9 cellular contexts compared by ENCODE assay signal in genomic region chr2:225041871-225042799, GRCh38. TPM values are rescaled to one million over a fixed set of nuclear protein-coding genes. Genes with fewer than 3 reads are reported as not detected.
DNase-seq lines count a peak whose midpoint lies in the region; ATAC-seq, FAIRE-seq and TF ChIP-seq lines count a peak whose summit lies in the region.
"Had no signal": no experiment of that assay in that cellular context is flagged by ENCODE, and none has a peak within 500 bp of the region (broad histone marks: within the 10 kb centered on the region; RNA-seq: fewer than 3 reads in every experiment).

TSS of gene DOCK10 (minus strand) at chr2:225042468. CDS start at chr2:225042374, 94 bp downstream.

- H3K9me3 Mint-ChIP-seq in T-helper 2 cell treated with Interferon-gamma antibody and Interleukin-4, amounts not matched to agents 5 μg/mL and 100 μg/mL, for 36 hours: no peaks in the 10 kb centered on the region

- intact Hi-C loops in body of pancreas (cut with DNase I): no loop called here

- H3K4me3 ChIP-seq in BLaER1 treated with 17β-estradiol and CSF1 and Interleukin-3, amounts not matched to agents 10 nM and 100 nM: peak within 1 kb of the TSS; percentile 75 to 93 (median 85)
- H3K4me3 ChIP-seq in body of pancreas (peak within 1 kb of the TSS in 1 of 2 donors; percentile 34), small intestine (ENCODE audit: low read depth in 1 of 2, low read length in 2 of 2) (peak within 1 kb of the TSS; percentile 66 to 80)

- peaks cover 0 to 14% (median 5%) of the 10 kb centered on the region in 11 experiments; a peak in 9 of 22 replicates for H4K20me1 ChIP-seq in BLaER1 treated with 17β-estradiol and CSF1 and Interleukin-3, amounts not matched to agents 10 nM and 100 nM

- peaks cover 18 to 32% (median 26%) of the 10 kb centered on the region in 10 experiments for H3K4me1 ChIP-seq in BLaER1 treated with 17β-estradiol and CSF1 and Interleukin-3, amounts not matched to agents 10 nM and 100 nM
- H3K4me1 ChIP-seq in body of pancreas (peaks cover 16% of the 10 kb centered on the region), small intestine (ENCODE audit: control insufficient read depth in 2 of 2, insufficient read depth in 1 of 2, low read depth in 1 of 2, low read length in 1 of 2) (peaks cover 0 to 3% of the 10 kb centered on the region in 2 donors)

- H3K9me3 ChIP-seq in BLaER1 treated with 17β-estradiol and CSF1 and Interleukin-3, amounts not matched to agents 10 nM and 100 nM (replicated peaks in 1 of 11): no peaks in the 10 kb centered on the region
- H3K9me3 ChIP-seq in body of pancreas (no peaks in the 10 kb centered on the region), small intestine (ENCODE audit: control insufficient read depth, low read depth) (no peaks in the 10 kb centered on the region)

- DNase-seq in GM19239 (ENCODE audit: insufficient read length, low spot score) (peak; percentile 44), body of pancreas (peak in 3 of 4 donors; percentile 9 to 39 (median 15)), iPS-NIHi11 (ENCODE audit: low spot score) (peak; percentile 68), small intestine (peak; percentile 8), G401 (ENCODE audit: low spot score) (no peak)
- DNase-seq in T-helper 2 cell treated with Interferon-gamma antibody and Interleukin-4, amounts not matched to agents 5 μg/mL and 100 μg/mL, for 36 hours (ENCODE audit: low spot score): peak; percentile 70

- peak within 1 kb of the TSS; percentile 81 to 97 (median 87) for H3K4me2 ChIP-seq in BLaER1 treated with 17β-estradiol and CSF1 and Interleukin-3, amounts not matched to agents 10 nM and 100 nM

- FAIRE-seq in GM19239 (lab: Jason Lieb, UNC) (peak; percentile 54), small intestine (lab: Jason Lieb, UNC) (no peak)

- peaks cover 30% of the 10 kb centered on the region for H3K27me3 Mint-ChIP-seq in T-helper 2 cell treated with Interferon-gamma antibody and Interleukin-4, amounts not matched to agents 5 μg/mL and 100 μg/mL, for 36 hours (ENCODE audit: low read depth)

- H3K36me3 Mint-ChIP-seq in T-helper 2 cell treated with Interferon-gamma antibody and Interleukin-4, amounts not matched to agents 5 μg/mL and 100 μg/mL, for 36 hours (ENCODE audit: low read depth): peaks cover 36% of the 10 kb centered on the region

- in situ Hi-C loops in G401 (cut with HindIII; ENCODE audit: low sequenced_read_pairs): no loop called here

- H3K36me3 ChIP-seq in BLaER1 treated with 17β-estradiol and CSF1 and Interleukin-3, amounts not matched to agents 10 nM and 100 nM: no peaks in the 10 kb centered on the region; a peak in 3 of 22 replicates
- H3K36me3 ChIP-seq in body of pancreas (replicated peaks in 1 of 2; ENCODE audit: insufficient read depth in 1 of 2, low read depth in 2 of 2): no peaks in the 10 kb centered on the region
- no peaks in the 10 kb centered on the region for H3K36me3 ChIP-seq in small intestine (ENCODE audit: control insufficient read depth in 2 of 2, insufficient read depth in 2 of 2, low read length in 2 of 2)

- TF ChIP-seq CTCF in body of pancreas (IDR thresholded peaks at IDR 0.05): no peak

- peaks cover 19 to 27% (median 22%) of the 10 kb centered on the region in 11 experiments; a peak in 19 of 22 replicates for H3K27me3 ChIP-seq in BLaER1 treated with 17β-estradiol and CSF1 and Interleukin-3, amounts not matched to agents 10 nM and 100 nM
- H3K27me3 ChIP-seq in body of pancreas (no peaks in the 10 kb centered on the region), small intestine (ENCODE audit: control insufficient read depth in 2 of 2, insufficient read depth in 2 of 2, low read length in 2 of 2) (peaks cover 0 to 3% of the 10 kb centered on the region in 2 donors)

- H3K4me3 Mint-ChIP-seq in T-helper 2 cell treated with Interferon-gamma antibody and Interleukin-4, amounts not matched to agents 5 μg/mL and 100 μg/mL, for 36 hours: peak within 1 kb of the TSS; percentile 94

- 0 to 1% methylated on average over 43 to 109 of the region's 112 CpGs for WGBS in body of pancreas, 2 donors
- 1% methylated on average over 73 to 112 of the region's 112 CpGs for whole genome bisulfite sequencing in small intestine, 3 donors

- peak within 1 kb of the TSS; percentile 99 for H3K27ac Mint-ChIP-seq in T-helper 2 cell treated with Interferon-gamma antibody and Interleukin-4, amounts not matched to agents 5 μg/mL and 100 μg/mL, for 36 hours

- TF ChIP-seq POLR2A in body of pancreas (IDR thresholded peaks at IDR 0.05): no peak

- ATAC-seq in HG03442 (IDR thresholded peaks at IDR 0.05; ENCODE audit: unreplicated experiment) (peak; percentile 24), body of pancreas (peak; percentile 49)

- H3K27ac ChIP-seq in BLaER1 treated with 17β-estradiol and CSF1 and Interleukin-3, amounts not matched to agents 10 nM and 100 nM: peak within 1 kb of the TSS; percentile 42 to 87 (median 79); a peak in 21 of 22 replicates
- H3K27ac ChIP-seq in body of pancreas: peak within 1 kb of the TSS in 1 of 4 donors; percentile 27
- peak within 1 kb of the TSS; percentile 39 to 79 for H3K27ac ChIP-seq in small intestine (ENCODE audit: low read depth in 1 of 2, low read length in 1 of 2)
- H3K27ac ChIP-seq: epithelial cell of prostate had no signal

- peaks cover 47% of the 10 kb centered on the region for H3K4me1 Mint-ChIP-seq in T-helper 2 cell treated with Interferon-gamma antibody and Interleukin-4, amounts not matched to agents 5 μg/mL and 100 μg/mL, for 36 hours (ENCODE audit: low read depth)

- peak within 1 kb of the TSS; percentile 74 to 88 (median 83) for H3K9ac ChIP-seq in BLaER1 treated with 17β-estradiol and CSF1 and Interleukin-3, amounts not matched to agents 10 nM and 100 nM

RNA-seq across cellular contexts. Expression of gene DOCK10, which starts in this region (rescaled TPM):
- total RNA-seq in body of pancreas: 1 to 10 TPM; 2.0 to 3.4 TPM
- 1 to 10 TPM; 2.3 to 4.3 (median 2.7) TPM for polyA plus RNA-seq in small intestine
- not detected in 2 replicates for total RNA-seq in G401 (2014; rRNA removed; shearing (Covaris generic))
